Comparison of ENCODE assay signal across 25 cellular contexts in genomic region chr6:122092366-122092765, GRCh38.
"Had no signal": no experiment of that assay in that cellular context is flagged by ENCODE, and none has a peak within 500 bp of the region (broad histone marks: within the 10 kb centered on the region; RNA-seq: fewer than 3 reads in every experiment).

No MANE protein-coding gene starts in this region.

- H3K4me3 ChIP-seq: neural progenitor cell, pancreas, psoas muscle, right lobe of liver, sigmoid colon, stomach, thoracic aorta, thyroid gland, tibial nerve, upper lobe of left lung, vagina had no signal

- H2AFZ ChIP-seq: neural progenitor cell had no signal

- ATAC-seq: naive thymus-derived CD8-positive, alpha-beta T cell; natural killer cell treated with Interleukin-12 subunit alpha and Interleukin-12 subunit beta and Interleukin-15 and Interleukin-18, amount 100 ng/mL, for 72 hours; pancreas; psoas muscle; right cardiac atrium; right lobe of liver; stimulated activated effector memory CD8-positive, alpha-beta T cell treated with anti-CD3 and anti-CD28 coated beads, Interleukin-12 subunit alpha, Interleukin-12 subunit beta, amount 100 ng/mL, for 72 hours; stimulated activated naive B cell treated with anti-CD40 and anti-IgM and Interleukin-4, amounts not matched to agents 10 μg/mL and 1 μg/mL and 100 μg/mL, for 72 hours had no signal

- H3K9me3 ChIP-seq: pancreas, psoas muscle, right lobe of liver, sigmoid colon, stomach, thoracic aorta, thyroid gland, tibial nerve, upper lobe of left lung, vagina had no signal

- H3K27ac ChIP-seq: neural progenitor cell, pancreas, psoas muscle, right lobe of liver, sigmoid colon, stomach, thoracic aorta, thyroid gland, tibial nerve, upper lobe of left lung, vagina had no signal

- DNase-seq: naive thymus-derived CD8-positive, alpha-beta T cell; nephron progenitor cell; occipital lobe; pancreas; psoas muscle; right cardiac atrium; right lobe of liver; sigmoid colon; small intestine; stimulated activated CD4-positive, alpha-beta T cell treated with anti-CD3 and anti-CD28 coated beads, Interleukin-15, amount 100 ng/mL, for 24 hours; stimulated activated CD4-positive, alpha-beta T cell treated with anti-CD3 and anti-CD28 coated beads, Interleukin-2, amount 100 ng/mL, for 24 hours; stimulated activated CD4-positive, alpha-beta T cell treated with anti-CD3 and anti-CD28 coated beads, Interleukin-2, amount 100 ng/mL, for 48 hours; stimulated activated CD4-positive, alpha-beta T cell treated with anti-CD3 and anti-CD28 coated beads, Interleukin-4, amount 100 ng/mL, for 24 hours; stimulated activated naive B cell treated with anti-CD40 and anti-IgM and Interleukin-4, amounts not matched to agents 10 μg/mL and 1 μg/mL and 100 μg/mL, for 72 hours; stimulated activated naive CD4-positive, alpha-beta T cell treated with Interleukin-2 at 50 U/mL for 16 hours; stomach; thyroid gland; trophoblast cell; upper lobe of left lung had no signal

- H3K9ac ChIP-seq: neural progenitor cell had no signal

- H3K27me3 ChIP-seq: neural progenitor cell, pancreas, right lobe of liver, sigmoid colon, stomach, thyroid gland, tibial nerve, upper lobe of left lung, vagina had no signal

- H3K4me1 ChIP-seq: pancreas, psoas muscle, right lobe of liver, sigmoid colon, stomach, thyroid gland, tibial nerve, upper lobe of left lung had no signal

- H3K4me2 ChIP-seq: neural progenitor cell had no signal

- H3K36me3 ChIP-seq: neural progenitor cell, pancreas, right lobe of liver, sigmoid colon, stomach, thoracic aorta, thyroid gland, tibial nerve, upper lobe of left lung, vagina had no signal
